Comparison of ENCODE assay signal across 10 cellular contexts in the genomic region with DNA sequence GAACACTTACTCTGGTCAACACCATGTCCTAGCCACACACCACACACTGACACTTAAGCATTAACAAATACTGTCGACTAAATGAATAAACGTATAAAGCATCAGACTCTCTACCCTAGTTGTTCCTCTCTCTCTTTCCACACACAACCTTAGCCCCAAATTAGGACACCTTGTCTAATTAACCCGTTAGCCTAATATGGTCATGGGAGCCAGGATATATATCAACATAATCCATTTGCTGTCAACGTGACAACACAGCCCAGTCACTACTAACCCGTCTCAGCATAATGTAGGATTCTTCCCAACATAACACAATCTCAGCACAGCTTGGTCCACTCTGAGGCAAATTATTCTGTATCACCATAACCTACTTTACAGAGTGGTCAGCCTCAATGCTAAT. TPM values are rescaled to one million over a fixed set of nuclear protein-coding genes. Genes with fewer than 3 reads are reported as not detected.
DNase-seq lines count a peak whose midpoint lies in the region; ATAC-seq and TF ChIP-seq lines count a peak whose summit lies in the region.
"Had no signal": no experiment of that assay in that cellular context is flagged by ENCODE, and none has a peak within 500 bp of the region (broad histone marks: within the 10 kb centered on the region; RNA-seq: fewer than 3 reads in every experiment).

No MANE protein-coding gene starts in this region.

- H3K27me3 Mint-ChIP-seq in activated CD4-positive, alpha-beta T cell treated with anti-CD3 and anti-CD28 coated beads for 36 hours, result no peaks in the 10 kb centered on the region

- no peak for TF ChIP-seq POLR2A in esophagus squamous epithelium (IDR thresholded peaks at IDR 0.05)

- POLR2A ChIA-PET in activated CD4-positive, alpha-beta T cell treated with anti-CD3 and anti-CD28 coated beads for 36 hours (lab: Charles Lee), result no interaction called here

- peaks cover 53% of the 10 kb centered on the region for H3K36me3 Mint-ChIP-seq in activated CD4-positive, alpha-beta T cell treated with anti-CD3 and anti-CD28 coated beads for 36 hours (ENCODE audit: low read depth)

- DNase-seq in activated CD4-positive, alpha-beta T cell treated with anti-CD3 and anti-CD28 coated beads for 36 hours, result no peak
- DNase-seq in activated CD4-positive, alpha-beta T cell treated with anti-CD3 and anti-CD28 coated beads, Interleukin-2, amount 50 U/mL, for 4 hours, result no peak
- no peak for DNase-seq in SK-N-MC (ENCODE audit: low read depth, low spot score)
- DNase-seq in esophagus squamous epithelium (lab: John Stamatoyannopoulos, UW), result no peak
- DNase-seq in retinal pigment epithelial cell (ENCODE audit: low read depth), result no peak
- DNase-seq in mesenteric fat pad (ENCODE audit: low spot score), result no peak
- DNase-seq in NCI-H345 treated with DMSO at 0.1 percent for 48 hours (lab: John Stamatoyannopoulos, UW; ENCODE audit: unreplicated experiment), result no peak
- DNase-seq in NCI-H345 (lab: John Stamatoyannopoulos, UW), result no peak
- DNase-seq: ACHN; stimulated activated CD4-positive, alpha-beta T cell treated with anti-CD3 and anti-CD28 coated beads, Interleukin-4, amount 100 ng/mL, for 24 hours had no signal

- H3K36me3 ChIP-seq in SK-N-MC (ENCODE audit: insufficient read depth, low read length), result peaks cover 59% of the 10 kb centered on the region
- peaks cover 18 to 57% (median 31%) of the 10 kb centered on the region in 3 donors for H3K36me3 ChIP-seq in esophagus squamous epithelium

- ATAC-seq in activated CD4-positive, alpha-beta T cell treated with anti-CD3 and anti-CD28 coated beads for 36 hours, result no peak

- H3K27ac ChIP-seq in SK-N-MC (no peak overlapping the region), esophagus squamous epithelium (peak overlapping the region; percentile 9 to 97 (median 54))

- CTCF ChIA-PET in activated CD4-positive, alpha-beta T cell treated with anti-CD3 and anti-CD28 coated beads for 36 hours (lab: Charles Lee), result interaction anchor here (0.6 to 4.0 kb wide), 3 partner anchors 11 to 427 kb away, joined by 3 to 25 read pairs (median 4); a partner anchor contains a TSS

- H3K9me3 Mint-ChIP-seq in activated CD4-positive, alpha-beta T cell treated with anti-CD3 and anti-CD28 coated beads for 36 hours (ENCODE audit: low read depth), result no peaks in the 10 kb centered on the region

- intact Hi-C loops in activated CD4-positive, alpha-beta T cell treated with anti-CD3 and anti-CD28 coated beads for 36 hours (cut with DNase I, micrococcal nuclease), result no loop called here
- intact Hi-C loops in esophagus squamous epithelium (cut with DNase I), result no loop called here

- H3K4me1 ChIP-seq in esophagus squamous epithelium, result peaks cover 29 to 95% (median 52%) of the 10 kb centered on the region in 3 donors

- H3K4me3 ChIP-seq in SK-N-MC (peak overlapping the region; percentile 80), esophagus squamous epithelium (peak overlapping the region in 2 of 4 donors; percentile 97 to 98), retinal pigment epithelial cell (ENCODE audit: low read length) (peak overlapping the region; percentile 15)

- peak overlapping the region; percentile 62 for H3K9ac ChIP-seq in SK-N-MC (ENCODE audit: insufficient read length)

- peaks cover 51% of the 10 kb centered on the region for H3K4me1 Mint-ChIP-seq in activated CD4-positive, alpha-beta T cell treated with anti-CD3 and anti-CD28 coated beads for 36 hours

- WGBS in esophagus squamous epithelium, 2 donors, result 58 to 66% methylated on average over 5 of the region's 5 CpGs

- H3K9me3 ChIP-seq in SK-N-MC (ENCODE audit: low read depth, low read length) (no peaks in the 10 kb centered on the region), esophagus squamous epithelium (no peaks in the 10 kb centered on the region)

- no peak overlapping the region for H3K27ac Mint-ChIP-seq in activated CD4-positive, alpha-beta T cell treated with anti-CD3 and anti-CD28 coated beads for 36 hours

- H3K27me3 ChIP-seq in esophagus squamous epithelium, result no peaks in the 10 kb centered on the region

- TF ChIP-seq CTCF in esophagus squamous epithelium (IDR thresholded peaks at IDR 0.05), result no peak
- no peak for TF ChIP-seq CTCF in retinal pigment epithelial cell (conservative IDR thresholded peaks at IDR 0.05; ENCODE audit: low read depth, low read length)

- H3K4me3 Mint-ChIP-seq in activated CD4-positive, alpha-beta T cell treated with anti-CD3 and anti-CD28 coated beads for 36 hours, result peak overlapping the region; percentile 97

RNA-seq across cellular contexts. Expression of a gene that starts 2.2 kb away (rescaled TPM):
- 10 to 100 TPM; 49.1 to 53.3 TPM for total RNA-seq in activated CD4-positive, alpha-beta T cell treated with anti-CD3 and anti-CD28 coated beads for 36 hours
- total RNA-seq in esophagus squamous epithelium (10 to 100 TPM; 21.4 to 58.0 (median 37.3) TPM), mesenteric fat pad (24.7 TPM)

RNA-seq across cellular contexts. Expression of a gene that starts 7.1 kb away (rescaled TPM):
- 10 to 100 TPM; 23.6 to 35.2 TPM for total RNA-seq in activated CD4-positive, alpha-beta T cell treated with anti-CD3 and anti-CD28 coated beads for 36 hours
- total RNA-seq in esophagus squamous epithelium, result 10 to 100 TPM; 24.7 to 30.6 (median 27.0) TPM
- total RNA-seq in mesenteric fat pad, result 47.4 TPM

RNA-seq across cellular contexts. Expression of a gene that starts 10.1 kb away (rescaled TPM):
- total RNA-seq in activated CD4-positive, alpha-beta T cell treated with anti-CD3 and anti-CD28 coated beads for 36 hours, result 100 to 1,000 TPM; 123 to 162 TPM
- total RNA-seq in esophagus squamous epithelium, result 100 to 1,000 TPM; 172 to 384 (median 197) TPM
- total RNA-seq in mesenteric fat pad, result 468 TPM

RNA-seq across cellular contexts. Expression of a gene that starts 12.4 kb away (rescaled TPM):
- 100 to 1,000 TPM; 263 to 345 TPM for total RNA-seq in activated CD4-positive, alpha-beta T cell treated with anti-CD3 and anti-CD28 coated beads for 36 hours
- total RNA-seq in esophagus squamous epithelium, result 100 to 1,000 TPM; 453 to 742 (median 464) TPM
- total RNA-seq in mesenteric fat pad, result 1,052 TPM

RNA-seq across cellular contexts. Expression of a gene that starts 12.5 kb away (rescaled TPM):
- total RNA-seq in activated CD4-positive, alpha-beta T cell treated with anti-CD3 and anti-CD28 coated beads for 36 hours, result 10 to 100 TPM; 11.7 to 15.4 TPM
- total RNA-seq in esophagus squamous epithelium, result 10 to 100 TPM in 1 of 4 donors, 1 to 10 TPM in 3; 2.6 to 13.9 (median 6.0) TPM
- total RNA-seq in mesenteric fat pad, result 16.0 TPM
